ENCODE assay signal across 38 cellular contexts in genomic region chr5:141786700-141787099, GRCh38.
"Had no signal": no experiment of that assay in that cellular context is flagged by ENCODE, and none has a peak within 500 bp of the region (broad histone marks: within the 10 kb centered on the region; RNA-seq: fewer than 3 reads in every experiment).

No MANE protein-coding gene starts in this region.

- H3K36me3 Mint-ChIP-seq: activated CD8-positive, alpha-beta memory T cell treated with anti-CD3 and anti-CD28 coated beads, Interleukin-2, amount 10 ng/mL, durations not matched to agents 7 days and 5 days; activated naive CD4-positive, alpha-beta T cell treated with anti-CD3 and anti-CD28 coated beads, Interleukin-2, amount 10 ng/mL, durations not matched to agents 7 days and 5 days; activated naive CD4-positive, alpha-beta T cell treated with anti-CD3 and anti-CD28 coated beads, Interleukin-2, amount 50 U/mL, for 24 hours; activated naive CD8-positive, alpha-beta T cell; activated naive CD8-positive, alpha-beta T cell treated with anti-CD3 and anti-CD28 coated beads, Interleukin-2, amount 10 ng/mL, durations not matched to agents 7 days and 5 days; brain had no signal

- H3K27ac Mint-ChIP-seq: activated B cell treated with CpG ODN at 0.5 μM for 24 hours; activated CD4-positive, alpha-beta memory T cell treated with anti-CD3 and anti-CD28 coated beads, Interleukin-2, amount 10 ng/mL, durations not matched to agents 7 days and 5 days; activated CD4-positive, alpha-beta T cell treated with anti-CD3 and anti-CD28 coated beads for 36 hours; activated CD4-positive, alpha-beta T cell treated with anti-CD3 and anti-CD28 coated beads, Interleukin-2, amount 10 ng/mL, durations not matched to agents 7 days and 5 days; activated CD8-positive, alpha-beta memory T cell treated with anti-CD3 and anti-CD28 coated beads, Interleukin-2, amount 10 ng/mL, durations not matched to agents 7 days and 5 days; activated CD8-positive, alpha-beta T cell treated with anti-CD3 and anti-CD28 coated beads, Interleukin-2, amount 10 ng/mL, durations not matched to agents 7 days and 5 days; activated naive CD4-positive, alpha-beta T cell treated with anti-CD3 and anti-CD28 coated beads, Interleukin-2, amount 10 ng/mL, durations not matched to agents 7 days and 5 days; activated naive CD4-positive, alpha-beta T cell treated with anti-CD3 and anti-CD28 coated beads, Interleukin-2, amount 50 U/mL, for 24 hours; activated naive CD8-positive, alpha-beta T cell; activated naive CD8-positive, alpha-beta T cell treated with anti-CD3 and anti-CD28 coated beads, Interleukin-2, amount 10 ng/mL, durations not matched to agents 7 days and 5 days; activated naive CD8-positive, alpha-beta T cell treated with anti-CD3 and anti-CD28 coated beads, Interleukin-2, amount 50 U/mL, for 24 hours; activated T-cell treated with anti-CD3 and anti-CD28 coated beads, Interleukin-2, amount 50 U/mL, for 24 hours; activated T-helper 2 cell treated with anti-CD3 and anti-CD28 coated beads, Interferon-gamma antibody, Interleukin-2, Interleukin-4, amounts not matched to agents 10 μg/mL and 5 μg/mL and 100 μg/mL, durations not matched to agents 14 hours and 24 hours and 36 hours; T-helper 1 cell treated with Interleukin-12 subunit alpha and Interleukin-12 subunit beta and Interleukin-4 antibody, amounts not matched to agents 30 μg/mL and 1 μg/mL, for 36 hours; T-helper 2 cell treated with Interferon-gamma antibody and Interleukin-4, amounts not matched to agents 5 μg/mL and 100 μg/mL, for 36 hours had no signal

- H3K4me1 Mint-ChIP-seq: activated B cell treated with CpG ODN at 0.5 μM for 24 hours; activated CD4-positive, alpha-beta memory T cell treated with anti-CD3 and anti-CD28 coated beads, Interleukin-2, amount 10 ng/mL, durations not matched to agents 7 days and 5 days; activated CD4-positive, alpha-beta T cell treated with anti-CD3 and anti-CD28 coated beads for 36 hours; activated CD4-positive, alpha-beta T cell treated with anti-CD3 and anti-CD28 coated beads, Interleukin-2, amount 10 ng/mL, durations not matched to agents 7 days and 5 days; activated CD8-positive, alpha-beta memory T cell treated with anti-CD3 and anti-CD28 coated beads, Interleukin-2, amount 10 ng/mL, durations not matched to agents 7 days and 5 days; activated naive CD4-positive, alpha-beta T cell treated with anti-CD3 and anti-CD28 coated beads, Interleukin-2, amount 10 ng/mL, durations not matched to agents 7 days and 5 days; activated naive CD4-positive, alpha-beta T cell treated with anti-CD3 and anti-CD28 coated beads, Interleukin-2, amount 50 U/mL, for 24 hours; activated naive CD8-positive, alpha-beta T cell treated with anti-CD3 and anti-CD28 coated beads, Interleukin-2, amount 10 ng/mL, durations not matched to agents 7 days and 5 days; activated naive CD8-positive, alpha-beta T cell treated with anti-CD3 and anti-CD28 coated beads, Interleukin-2, amount 50 U/mL, for 24 hours; central memory CD8-positive, alpha-beta T cell had no signal

- ATAC-seq: activated CD4-positive, alpha-beta T cell treated with anti-CD3 and anti-CD28 coated beads for 36 hours; activated CD4-positive, CD25-positive, alpha-beta regulatory T cell treated with anti-CD3 and anti-CD28 coated beads, Interleukin-2, amount 50 U/mL, for 24 hours; activated CD8-positive, alpha-beta memory T cell treated with anti-CD3 and anti-CD28 coated beads, Interleukin-2, amount 10 ng/mL, durations not matched to agents 7 days and 5 days; activated CD8-positive, alpha-beta T cell treated with anti-CD3 and anti-CD28 coated beads, Interleukin-2, amount 10 ng/mL, durations not matched to agents 7 days and 5 days; activated naive CD8-positive, alpha-beta T cell treated with anti-CD3 and anti-CD28 coated beads, Interleukin-2, amount 50 U/mL, for 24 hours had no signal

- H3K4me3 ChIP-seq: ascending aorta, cardiac muscle cell had no signal

- H3K9me3 Mint-ChIP-seq: activated B cell treated with CpG ODN at 0.5 μM for 24 hours; activated CD4-positive, alpha-beta memory T cell treated with anti-CD3 and anti-CD28 coated beads, Interleukin-2, amount 10 ng/mL, durations not matched to agents 7 days and 5 days; activated CD4-positive, alpha-beta T cell treated with anti-CD3 and anti-CD28 coated beads, Interleukin-2, amount 10 ng/mL, durations not matched to agents 7 days and 5 days; activated naive CD4-positive, alpha-beta T cell treated with anti-CD3 and anti-CD28 coated beads, Interleukin-2, amount 10 ng/mL, durations not matched to agents 7 days and 5 days; activated naive CD4-positive, alpha-beta T cell treated with anti-CD3 and anti-CD28 coated beads, Interleukin-2, amount 50 U/mL, for 24 hours; activated naive CD8-positive, alpha-beta T cell treated with anti-CD3 and anti-CD28 coated beads, Interleukin-2, amount 10 ng/mL, durations not matched to agents 7 days and 5 days; activated naive CD8-positive, alpha-beta T cell treated with anti-CD3 and anti-CD28 coated beads, Interleukin-2, amount 50 U/mL, for 24 hours; activated T-cell treated with anti-CD3 and anti-CD28 coated beads, Interleukin-2, amount 50 U/mL, for 24 hours; activated T-helper 2 cell treated with anti-CD3 and anti-CD28 coated beads, Interferon-gamma antibody, Interleukin-2, Interleukin-4, amounts not matched to agents 10 μg/mL and 5 μg/mL and 100 μg/mL, durations not matched to agents 14 hours and 24 hours and 36 hours; brain; central memory CD8-positive, alpha-beta T cell; T-helper 1 cell treated with Interleukin-12 subunit alpha and Interleukin-12 subunit beta and Interleukin-4 antibody, amounts not matched to agents 30 μg/mL and 1 μg/mL, for 36 hours; T-helper 2 cell treated with Interferon-gamma antibody and Interleukin-4, amounts not matched to agents 5 μg/mL and 100 μg/mL, for 36 hours had no signal

- DNase-seq: activated B cell treated with CpG ODN at 0.5 μM for 24 hours; activated CD4-positive, alpha-beta memory T cell treated with anti-CD3 and anti-CD28 coated beads, Interleukin-2, amount 10 ng/mL, durations not matched to agents 7 days and 5 days; activated CD4-positive, alpha-beta T cell treated with anti-CD3 and anti-CD28 coated beads for 1 hour; activated CD4-positive, alpha-beta T cell treated with anti-CD3 and anti-CD28 coated beads for 36 hours; activated CD4-positive, alpha-beta T cell treated with anti-CD3 and anti-CD28 coated beads for 48 hours; activated CD4-positive, alpha-beta T cell treated with anti-CD3 and anti-CD28 coated beads, Interleukin-2, amount 10 ng/mL, durations not matched to agents 7 days and 5 days; activated CD4-positive, alpha-beta T cell treated with anti-CD3 and anti-CD28 coated beads, Interleukin-2, amount 50 U/mL, for 48 hours; activated CD8-positive, alpha-beta memory T cell treated with anti-CD3 and anti-CD28 coated beads for 24 hours; activated CD8-positive, alpha-beta memory T cell treated with anti-CD3 and anti-CD28 coated beads, Interleukin-2, amount 10 ng/mL, durations not matched to agents 7 days and 5 days; activated CD8-positive, alpha-beta memory T cell treated with anti-CD3 and anti-CD28 coated beads, Interleukin-2, amount 50 U/mL, for 48 hours; activated CD8-positive, alpha-beta T cell treated with anti-CD3 and anti-CD28 coated beads, Interleukin-2, amount 10 ng/mL, durations not matched to agents 7 days and 5 days; activated effector memory CD4-positive, alpha-beta T cell treated with Interleukin-2 at 50 U/mL for 16 hours; activated gamma-delta T cell; activated naive CD4-positive, alpha-beta T cell treated with anti-CD3 and anti-CD28 coated beads, Interleukin-2, amount 10 ng/mL, durations not matched to agents 7 days and 5 days; activated naive CD4-positive, alpha-beta T cell treated with Interleukin-2 at 50 U/mL for 16 hours; activated naive CD8-positive, alpha-beta T cell treated with anti-CD3 and anti-CD28 coated beads, Interleukin-2, amount 10 ng/mL, durations not matched to agents 7 days and 5 days; activated naive CD8-positive, alpha-beta T cell treated with anti-CD3 and anti-CD28 coated beads, Interleukin-2, amount 50 U/mL, for 24 hours; activated T-cell treated with anti-CD3 and anti-CD28 coated beads, Interleukin-2, amount 50 U/mL, for 24 hours; activated T-cell treated with anti-CD3 and anti-CD28 coated beads, Interleukin-2, amount 50 U/mL, for 48 hours; amygdala; anterior cingulate cortex; caudate nucleus; cerebellar nuclear complex; T-helper 1 cell; T-helper 2 cell; T-helper 9 cell had no signal

- H3K4me3 Mint-ChIP-seq: activated B cell treated with CpG ODN at 0.5 μM for 24 hours; activated CD4-positive, alpha-beta memory T cell treated with anti-CD3 and anti-CD28 coated beads, Interleukin-2, amount 10 ng/mL, durations not matched to agents 7 days and 5 days; activated CD4-positive, alpha-beta T cell treated with anti-CD3 and anti-CD28 coated beads for 36 hours; activated CD4-positive, alpha-beta T cell treated with anti-CD3 and anti-CD28 coated beads, Interleukin-2, amount 10 ng/mL, durations not matched to agents 7 days and 5 days; activated CD8-positive, alpha-beta memory T cell treated with anti-CD3 and anti-CD28 coated beads, Interleukin-2, amount 10 ng/mL, durations not matched to agents 7 days and 5 days; activated CD8-positive, alpha-beta T cell treated with anti-CD3 and anti-CD28 coated beads, Interleukin-2, amount 10 ng/mL, durations not matched to agents 7 days and 5 days; activated naive CD4-positive, alpha-beta T cell treated with anti-CD3 and anti-CD28 coated beads, Interleukin-2, amount 10 ng/mL, durations not matched to agents 7 days and 5 days; activated naive CD4-positive, alpha-beta T cell treated with anti-CD3 and anti-CD28 coated beads, Interleukin-2, amount 50 U/mL, for 24 hours; activated naive CD8-positive, alpha-beta T cell; activated naive CD8-positive, alpha-beta T cell treated with anti-CD3 and anti-CD28 coated beads, Interleukin-2, amount 10 ng/mL, durations not matched to agents 7 days and 5 days; activated naive CD8-positive, alpha-beta T cell treated with anti-CD3 and anti-CD28 coated beads, Interleukin-2, amount 50 U/mL, for 24 hours; activated T-cell treated with anti-CD3 and anti-CD28 coated beads, Interleukin-2, amount 50 U/mL, for 24 hours; brain; central memory CD8-positive, alpha-beta T cell; T-helper 1 cell treated with Interleukin-12 subunit alpha and Interleukin-12 subunit beta and Interleukin-4 antibody, amounts not matched to agents 30 μg/mL and 1 μg/mL, for 36 hours; T-helper 2 cell treated with Interferon-gamma antibody and Interleukin-4, amounts not matched to agents 5 μg/mL and 100 μg/mL, for 36 hours had no signal

- H3K27me3 ChIP-seq: ascending aorta had no signal

- H3K9me3 ChIP-seq: ascending aorta had no signal

- H3K4me1 ChIP-seq: ascending aorta had no signal

- FAIRE-seq: bronchial epithelial cell, TTC549 had no signal

- H3K27ac ChIP-seq: ascending aorta, cardiac muscle cell had no signal

- H3K36me3 ChIP-seq: ascending aorta, cardiac muscle cell had no signal
